In the genomic region with DNA sequence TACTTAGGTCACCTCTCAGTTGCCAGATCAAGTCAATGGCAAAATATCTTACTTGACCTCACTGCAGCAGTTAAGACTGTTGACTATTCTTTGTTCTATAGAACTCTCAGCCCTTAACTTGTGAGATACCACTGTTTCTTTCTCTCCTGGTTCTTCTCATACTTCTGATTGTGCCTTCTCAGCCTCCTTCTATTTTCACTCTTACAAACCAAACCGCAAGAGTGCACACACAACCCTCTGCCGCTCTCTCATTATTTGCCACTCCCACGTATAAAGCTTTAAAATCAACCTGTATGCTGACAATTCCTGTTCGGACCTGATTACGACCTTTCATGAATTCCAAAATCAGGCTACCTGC, we compare ENCODE assay signal across 9 cellular contexts. TPM values are rescaled to one million over a fixed set of nuclear protein-coding genes. Genes with fewer than 3 reads are reported as not detected.
A peak's percentile ranks its signal among the peaks of the same experiment; 100 is the strongest.
DNase-seq lines count a peak whose midpoint lies in the region; ATAC-seq lines count a peak whose summit lies in the region.
"Had no signal": no experiment of that assay in that cellular context is flagged by ENCODE, and none has a peak within 500 bp of the region (broad histone marks: within the 10 kb centered on the region; RNA-seq: fewer than 3 reads in every experiment).

No MANE protein-coding gene starts in this region.

- H3K27me3 Mint-ChIP-seq in activated T-cell treated with anti-CD3 and anti-CD28 coated beads, Interleukin-2, amount 50 U/mL, for 24 hours, result peaks cover 32% of the 10 kb centered on the region
- H3K27me3 Mint-ChIP-seq in activated T-helper 17 cell treated with anti-CD3 and anti-CD28 coated beads, Interleukin-2, amount 50 U/mL, for 72 hours, result peaks cover 7% of the 10 kb centered on the region

- DNase-seq in epithelial cell of prostate (ENCODE audit: low read depth, low spot score), result no peak
- no peak for DNase-seq in activated T-cell treated with anti-CD3 and anti-CD28 coated beads, Interleukin-2, amount 50 U/mL, for 24 hours
- no peak for DNase-seq in HK-2 (ENCODE audit: unreplicated experiment)
- DNase-seq: naive thymus-derived CD8-positive, alpha-beta T cell; NCI-H82 had no signal

- H3K4me3 Mint-ChIP-seq in activated T-cell treated with anti-CD3 and anti-CD28 coated beads, Interleukin-2, amount 50 U/mL, for 24 hours, result no peak overlapping the region
- no peak overlapping the region for H3K4me3 Mint-ChIP-seq in activated T-helper 17 cell treated with anti-CD3 and anti-CD28 coated beads, Interleukin-2, amount 50 U/mL, for 72 hours
- H3K4me3 Mint-ChIP-seq: naive thymus-derived CD8-positive, alpha-beta T cell had no signal

- H3K27ac Mint-ChIP-seq in activated T-cell treated with anti-CD3 and anti-CD28 coated beads, Interleukin-2, amount 50 U/mL, for 24 hours, result no peak overlapping the region
- H3K27ac Mint-ChIP-seq in activated T-helper 17 cell treated with anti-CD3 and anti-CD28 coated beads, Interleukin-2, amount 50 U/mL, for 72 hours, result no peak overlapping the region
- H3K27ac Mint-ChIP-seq: naive thymus-derived CD8-positive, alpha-beta T cell had no signal

- H3K4me1 Mint-ChIP-seq in activated T-cell treated with anti-CD3 and anti-CD28 coated beads, Interleukin-2, amount 50 U/mL, for 24 hours (ENCODE audit: low read depth), result peaks cover 6% of the 10 kb centered on the region
- H3K4me1 Mint-ChIP-seq in activated T-helper 17 cell treated with anti-CD3 and anti-CD28 coated beads, Interleukin-2, amount 50 U/mL, for 72 hours, result peaks cover 9% of the 10 kb centered on the region

- H3K9me3 Mint-ChIP-seq in activated T-cell treated with anti-CD3 and anti-CD28 coated beads, Interleukin-2, amount 50 U/mL, for 24 hours, result no peaks in the 10 kb centered on the region
- no peaks in the 10 kb centered on the region for H3K9me3 Mint-ChIP-seq in activated T-helper 17 cell treated with anti-CD3 and anti-CD28 coated beads, Interleukin-2, amount 50 U/mL, for 72 hours
- H3K9me3 Mint-ChIP-seq: naive thymus-derived CD8-positive, alpha-beta T cell had no signal

- H3K36me3 Mint-ChIP-seq in activated T-cell treated with anti-CD3 and anti-CD28 coated beads, Interleukin-2, amount 50 U/mL, for 24 hours (ENCODE audit: low read depth), result peaks cover 10% of the 10 kb centered on the region
- peaks cover 27% of the 10 kb centered on the region for H3K36me3 Mint-ChIP-seq in activated T-helper 17 cell treated with anti-CD3 and anti-CD28 coated beads, Interleukin-2, amount 50 U/mL, for 72 hours (ENCODE audit: low read depth)

- peak overlapping the region; percentile 85 for H3K27ac ChIP-seq in epithelial cell of prostate

- ATAC-seq in GM18873 (IDR thresholded peaks at IDR 0.05; ENCODE audit: low FRiP score, unreplicated experiment), result peak; percentile 35
- ATAC-seq in GM21737 (IDR thresholded peaks at IDR 0.05; ENCODE audit: unreplicated experiment), result peak; percentile 13
- peak; percentile 29 for ATAC-seq in HG03280 (IDR thresholded peaks at IDR 0.05; ENCODE audit: unreplicated experiment)
- ATAC-seq in activated T-helper 17 cell treated with anti-CD3 and anti-CD28 coated beads, Interleukin-2, amount 50 U/mL, for 72 hours (replicated peaks), result no peak
- ATAC-seq: naive thymus-derived CD8-positive, alpha-beta T cell had no signal

RNA-seq across cellular contexts. Expression of a gene that starts 4.5 kb away (rescaled TPM):
- 10 to 100 TPM; 13.6 to 14.7 TPM for total RNA-seq in activated T-helper 17 cell treated with anti-CD3 and anti-CD28 coated beads, Interleukin-2, amount 50 U/mL, for 72 hours
- total RNA-seq: naive thymus-derived CD8-positive, alpha-beta T cell had no signal
